Comparison of ENCODE assay signal across 13 cellular contexts in genomic region chr16:11630230-11631056, GRCh38. TPM values are rescaled to one million over a fixed set of nuclear protein-coding genes. Genes with fewer than 3 reads are reported as not detected.
DNase-seq lines count a peak whose midpoint lies in the region; ATAC-seq and TF ChIP-seq lines count a peak whose summit lies in the region.
"Had no signal": no experiment of that assay in that cellular context is flagged by ENCODE, and none has a peak within 500 bp of the region (broad histone marks: within the 10 kb centered on the region; RNA-seq: fewer than 3 reads in every experiment).

No MANE protein-coding gene starts in this region.

- no peak overlapping the region for H4K8ac ChIP-seq in neuronal stem cell (ENCODE audit: low read depth, low read length)

- H2AFZ ChIP-seq in neuronal stem cell (ENCODE audit: low read length) = no peak overlapping the region

- H3K27me3 ChIP-seq in body of pancreas (no peaks in the 10 kb centered on the region), neuronal stem cell (ENCODE audit: control insufficient read depth in 3 of 3, insufficient read depth in 3 of 3, low read depth in 1 of 3, low read length in 3 of 3) (no peaks in the 10 kb centered on the region)

- peak overlapping the region; percentile 44 for H3K18ac ChIP-seq in neuronal stem cell (ENCODE audit: low read length)

- H3K27me3 Mint-ChIP-seq in CD14-positive monocyte (ENCODE audit: low read depth in 3 of 3) = peaks cover 1 to 32% (median 4%) of the 10 kb centered on the region in 3 donors
- H3K27me3 Mint-ChIP-seq: activated CD4-positive, alpha-beta memory T cell treated with anti-CD3 and anti-CD28 coated beads, Interleukin-2, amount 10 ng/mL, durations not matched to agents 7 days and 5 days had no signal

- ATAC-seq in body of pancreas (peak; percentile 21), HG03520 (IDR thresholded peaks at IDR 0.05; ENCODE audit: unreplicated experiment) (no peak), GM18505 (IDR thresholded peaks at IDR 0.05; ENCODE audit: unreplicated experiment) (no peak)

- H3K4me1 Mint-ChIP-seq in CD14-positive monocyte = peaks cover 64% of the 10 kb centered on the region

- H3K4me3 ChIP-seq in body of pancreas (no peak overlapping the region), neuronal stem cell (ENCODE audit: low read length in 2 of 2) (no peak overlapping the region)
- H3K4me3 ChIP-seq: thoracic aorta had no signal

- H3K4me1 ChIP-seq in body of pancreas = peaks cover 27% of the 10 kb centered on the region
- H3K4me1 ChIP-seq in neuronal stem cell (ENCODE audit: control insufficient read depth in 2 of 2, insufficient read depth in 1 of 2, low read depth in 1 of 2, low read length in 2 of 2) = peaks cover 11% of the 10 kb centered on the region in 2 donors

- H3K36me3 Mint-ChIP-seq in CD14-positive monocyte = peaks cover 0 to 6% of the 10 kb centered on the region in 2 donors

- H3K4me2 ChIP-seq in neuronal stem cell (ENCODE audit: insufficient read depth, low read length, poor library complexity, severe bottlenecking) = no peak overlapping the region

- TF ChIP-seq POLR2A in body of pancreas (IDR thresholded peaks at IDR 0.05) = no peak
- TF ChIP-seq POLR2A in GM18505 (IDR thresholded peaks at IDR 0.05; ENCODE audit: borderline replicate concordance, extremely low read depth, insufficient read depth, insufficient read length) = no peak

- peak overlapping the region in 4 of 7 donors; percentile 8 to 60 (median 40) for H3K27ac Mint-ChIP-seq in CD14-positive monocyte
- H3K27ac Mint-ChIP-seq: activated CD4-positive, alpha-beta memory T cell treated with anti-CD3 and anti-CD28 coated beads, Interleukin-2, amount 10 ng/mL, durations not matched to agents 7 days and 5 days had no signal

- 52 to 55% methylated on average over 13 to 14 of the region's 14 CpGs for WGBS in body of pancreas, 2 donors
- WGBS in neuronal stem cell (ENCODE audit: extremely low coverage in 2 of 2, insufficient read length in 2 of 2, insufficient replicate concordance in 1 of 2), 2 donors = no CpG with 5 or more reads among the region's 14 CpGs

- H3K4me3 Mint-ChIP-seq in CD14-positive monocyte = peak overlapping the region in 1 of 2 donors; percentile 55
- H3K4me3 Mint-ChIP-seq: activated CD4-positive, alpha-beta memory T cell treated with anti-CD3 and anti-CD28 coated beads, Interleukin-2, amount 10 ng/mL, durations not matched to agents 7 days and 5 days had no signal

- H2AK5ac ChIP-seq in neuronal stem cell (ENCODE audit: low read depth, low read length) = peak overlapping the region; percentile 64

- no peaks in the 10 kb centered on the region for H3K9me3 Mint-ChIP-seq in CD14-positive monocyte
- H3K9me3 Mint-ChIP-seq: activated CD4-positive, alpha-beta memory T cell treated with anti-CD3 and anti-CD28 coated beads, Interleukin-2, amount 10 ng/mL, durations not matched to agents 7 days and 5 days had no signal

- H3K79me1 ChIP-seq in neuronal stem cell (ENCODE audit: low read depth, low read length) = no peaks in the 10 kb centered on the region

- H3K14ac ChIP-seq in neuronal stem cell (ENCODE audit: low read length) = peak overlapping the region; percentile 6

- peak overlapping the region; percentile 90 for H2BK15ac ChIP-seq in neuronal stem cell (ENCODE audit: low read length)

- no peaks in the 10 kb centered on the region for H3K36me3 ChIP-seq in body of pancreas (replicated peaks in 1 of 2; ENCODE audit: insufficient read depth in 1 of 2, low read depth in 2 of 2)
- no peaks in the 10 kb centered on the region for H3K36me3 ChIP-seq in neuronal stem cell (replicated peaks in 1 of 2; ENCODE audit: control insufficient read depth in 2 of 2, insufficient read depth in 2 of 2, low read length in 2 of 2)
- H3K36me3 ChIP-seq: thoracic aorta had no signal

- H3K9me3 ChIP-seq in body of pancreas = no peaks in the 10 kb centered on the region
- H3K9me3 ChIP-seq in neuronal stem cell (replicated peaks in 1 of 2; ENCODE audit: control insufficient read depth in 2 of 2, insufficient read depth in 1 of 2, low read depth in 1 of 2, low read length in 2 of 2) = peaks cover 0 to 2% of the 10 kb centered on the region in 2 donors
- H3K9me3 ChIP-seq: thoracic aorta had no signal

- H3K9ac ChIP-seq in neuronal stem cell (ENCODE audit: low read depth, low read length, poor library complexity) = peak overlapping the region; percentile 3

- H3K23ac ChIP-seq in neuronal stem cell (ENCODE audit: low read depth, low read length, poor library complexity) = no peak overlapping the region

- TF ChIP-seq CTCF in CD14-positive monocyte (IDR thresholded peaks at IDR 0.05) (no peak), body of pancreas (IDR thresholded peaks at IDR 0.05) (no peak)

- peak overlapping the region; percentile 87 for H2BK120ac ChIP-seq in neuronal stem cell (ENCODE audit: low read depth, low read length)

- peak overlapping the region; percentile 25 for H4K91ac ChIP-seq in neuronal stem cell (ENCODE audit: low read depth, low read length, poor library complexity)

- H2BK5ac ChIP-seq in neuronal stem cell (ENCODE audit: low read length) = peak overlapping the region; percentile 29

- intact Hi-C loops in CD14-positive monocyte (cut with micrococcal nuclease) (loop anchor here in 1 of 2 donors (5.0 kb wide), 1 partner anchor 53 kb away; no protein-coding TSS in a partner anchor), body of pancreas (cut with DNase I) (no loop called here), head of caudate nucleus (cut with DNase I) (no loop called here)

- no peak for DNase-seq in CD14-positive monocyte (ENCODE audit: low spot score)
- DNase-seq in M059J (ENCODE audit: low read depth) = peak; percentile 78
- peak in 1 of 4 donors; percentile 24 for DNase-seq in body of pancreas
- no peak for DNase-seq in neuronal stem cell (ENCODE audit: low spot score)
- DNase-seq in head of caudate nucleus = no peak
- DNase-seq in HCEC 1CT = no peak
- DNase-seq: activated CD4-positive, alpha-beta memory T cell treated with anti-CD3 and anti-CD28 coated beads, Interleukin-2, amount 10 ng/mL, durations not matched to agents 7 days and 5 days; NCI-H1417 treated with DMSO at 0.1 percent for 48 hours; NCI-H526 treated with DMSO at 0.1 percent for 48 hours; stimulated activated CD4-positive, alpha-beta T cell treated with anti-CD3 and anti-CD28 coated beads, Interleukin-15, amount 100 ng/mL, for 24 hours had no signal

- no peak overlapping the region for H3K4ac ChIP-seq in neuronal stem cell (ENCODE audit: low read length)

- H2BK12ac ChIP-seq in neuronal stem cell (ENCODE audit: low read length) = peak overlapping the region; percentile 78

- H3K27ac ChIP-seq in body of pancreas (peak overlapping the region in 2 of 4 donors; percentile 18 to 47), neuronal stem cell (replicated peaks; ENCODE audit: low read length) (no peak overlapping the region)

RNA-seq across cellular contexts. Expression of gene SNN, which starts 37.8 kb away (rescaled TPM):
- polyA plus RNA-seq in CD14-positive monocyte = 100 to 1,000 TPM in 1 of 2 donors, 10 to 100 TPM in 1; 91.7 to 111 TPM
- 9.2 and 14.7 TPM in 2 replicates for total RNA-seq in M059J (2014; rRNA removed; shearing (Covaris generic))
- total RNA-seq in body of pancreas = 10 to 100 TPM in 1 of 2 donors, 1 to 10 TPM in 1; 7.5 to 10.9 TPM
- 84.2 TPM for polyA plus RNA-seq in neuronal stem cell (2013, experiment 1 of 2)
- 83.6 TPM for polyA plus RNA-seq in neuronal stem cell (2013, experiment 2 of 2)

RNA-seq across cellular contexts. Expression of gene LITAF, which starts 43.7 kb away (rescaled TPM):
- 100 to 1,000 TPM in 1 of 2 donors, 10 to 100 TPM in 1; 69.0 to 118 TPM for polyA plus RNA-seq in CD14-positive monocyte
- total RNA-seq in M059J (2014; rRNA removed; shearing (Covaris generic)) = 68.6 and 95.0 TPM in 2 replicates
- 10 to 100 TPM; 24.9 to 25.7 TPM for total RNA-seq in body of pancreas
- 85.6 TPM for polyA plus RNA-seq in neuronal stem cell (2013, experiment 1 of 2)
- 87.4 TPM for polyA plus RNA-seq in neuronal stem cell (2013, experiment 2 of 2)
